In the genomic region with DNA sequence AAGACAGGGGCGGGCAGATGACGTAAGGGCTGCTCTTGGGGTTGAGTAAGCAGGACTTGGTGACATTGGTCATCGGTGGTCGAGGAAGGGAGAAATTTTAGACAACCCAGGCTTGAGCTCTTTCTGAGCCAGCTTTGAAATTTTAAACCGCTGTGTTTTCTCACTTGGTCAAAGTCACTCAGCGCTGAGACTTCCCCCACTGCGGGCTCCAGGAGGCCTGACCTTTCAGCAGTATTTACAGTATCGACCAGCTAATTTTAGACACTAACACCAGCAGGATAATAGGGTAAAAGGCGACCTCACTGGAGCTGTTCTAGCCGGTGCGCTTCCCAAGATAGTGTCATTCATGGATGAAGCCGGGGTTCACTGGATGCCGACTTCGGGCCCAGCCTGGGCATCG, we compare ENCODE assay signal across 24 cellular contexts. TPM values are rescaled to one million over a fixed set of nuclear protein-coding genes. Genes with fewer than 3 reads are reported as not detected.
"Had no signal": no experiment of that assay in that cellular context is flagged by ENCODE, and none has a peak within 500 bp of the region (broad histone marks: within the 10 kb centered on the region; RNA-seq: fewer than 3 reads in every experiment).

No MANE protein-coding gene starts in this region.

- H3K27me3 ChIP-seq: tibial artery had no signal

- H3K27ac ChIP-seq: lower lobe of right lung, tibial artery, VCaP had no signal

- H3K9me3 Mint-ChIP-seq: activated CD4-positive, alpha-beta memory T cell treated with anti-CD3 and anti-CD28 coated beads, Interleukin-2, amount 10 ng/mL, durations not matched to agents 7 days and 5 days; activated CD4-positive, alpha-beta T cell treated with anti-CD3 and anti-CD28 coated beads, Interleukin-2, amount 10 ng/mL, durations not matched to agents 24 days and 14 days; activated naive CD4-positive, alpha-beta T cell treated with anti-CD3 and anti-CD28 coated beads, Interleukin-2, amount 10 ng/mL, durations not matched to agents 7 days and 5 days; naive B cell; stimulated activated naive CD8-positive, alpha-beta T cell treated with anti-CD3 and anti-CD28 coated beads, Interleukin-15, Interleukin-2, amounts not matched to agents 100 ng/mL and 50 ng/mL, for 24 hours; T-cell; T-helper 2 cell treated with Interferon-gamma antibody and Interleukin-4, amounts not matched to agents 5 μg/mL and 100 μg/mL, for 36 hours had no signal

- H3K4me1 ChIP-seq: lower lobe of right lung, tibial artery had no signal

- H3K9me3 ChIP-seq: lower lobe of right lung, tibial artery had no signal

- H3K36me3 Mint-ChIP-seq: activated CD8-positive, alpha-beta memory T cell treated with anti-CD3 and anti-CD28 coated beads, Interleukin-2, amount 10 ng/mL, durations not matched to agents 7 days and 5 days; activated naive CD4-positive, alpha-beta T cell treated with anti-CD3 and anti-CD28 coated beads, Interleukin-2, amount 10 ng/mL, durations not matched to agents 7 days and 5 days; naive B cell; T-cell had no signal

- H3K27me3 Mint-ChIP-seq: activated CD4-positive, alpha-beta T cell treated with anti-CD3 and anti-CD28 coated beads, Interleukin-2, amount 10 ng/mL, durations not matched to agents 24 days and 14 days; activated naive CD4-positive, alpha-beta T cell treated with anti-CD3 and anti-CD28 coated beads, Interleukin-2, amount 10 ng/mL, durations not matched to agents 7 days and 5 days had no signal

- DNase-seq: activated CD4-positive, alpha-beta memory T cell treated with anti-CD3 and anti-CD28 coated beads, Interleukin-2, amount 10 ng/mL, durations not matched to agents 7 days and 5 days; activated CD4-positive, alpha-beta T cell treated with anti-CD3 and anti-CD28 coated beads, Interleukin-2, amount 10 ng/mL, durations not matched to agents 24 days and 14 days; activated CD8-positive, alpha-beta memory T cell treated with anti-CD3 and anti-CD28 coated beads, Interleukin-2, amount 10 ng/mL, durations not matched to agents 7 days and 5 days; activated effector memory CD4-positive, alpha-beta T cell treated with anti-CD3 and anti-CD28 coated beads, Interleukin-2, amount 50 U/mL, for 16 hours; activated naive CD4-positive, alpha-beta T cell treated with anti-CD3 and anti-CD28 coated beads, Interleukin-2, amount 10 ng/mL, durations not matched to agents 7 days and 5 days; activated T-cell treated with anti-CD3 and anti-CD28 coated beads for 4 hours; amygdala; dermis blood vessel endothelial cell; effector memory CD4-positive, alpha-beta T cell; foreskin melanocyte; glutamatergic neuron; hypothalamus; lower lobe of right lung; mesendoderm; naive B cell; retina; stimulated activated CD4-positive, alpha-beta T cell treated with anti-CD3 and anti-CD28 coated beads, Interleukin-12 subunit alpha, Interleukin-12 subunit beta, amount 100 ng/mL, for 4 hours; stimulated activated CD4-positive, alpha-beta T cell treated with anti-CD3 and anti-CD28 coated beads, Interleukin-4, amount 100 ng/mL, for 4 hours; T-cell had no signal

- H3K4me3 Mint-ChIP-seq: activated CD4-positive, alpha-beta memory T cell treated with anti-CD3 and anti-CD28 coated beads, Interleukin-2, amount 10 ng/mL, durations not matched to agents 7 days and 5 days; activated CD4-positive, alpha-beta T cell treated with anti-CD3 and anti-CD28 coated beads, Interleukin-2, amount 10 ng/mL, durations not matched to agents 24 days and 14 days; activated CD8-positive, alpha-beta memory T cell treated with anti-CD3 and anti-CD28 coated beads, Interleukin-2, amount 10 ng/mL, durations not matched to agents 7 days and 5 days; activated naive CD4-positive, alpha-beta T cell treated with anti-CD3 and anti-CD28 coated beads, Interleukin-2, amount 10 ng/mL, durations not matched to agents 7 days and 5 days; naive B cell; stimulated activated naive CD8-positive, alpha-beta T cell treated with anti-CD3 and anti-CD28 coated beads, Interleukin-15, Interleukin-2, amounts not matched to agents 100 ng/mL and 50 ng/mL, for 24 hours; T-cell; T-helper 2 cell treated with Interferon-gamma antibody and Interleukin-4, amounts not matched to agents 5 μg/mL and 100 μg/mL, for 36 hours had no signal

- H3K4me1 Mint-ChIP-seq: activated CD4-positive, alpha-beta memory T cell treated with anti-CD3 and anti-CD28 coated beads, Interleukin-2, amount 10 ng/mL, durations not matched to agents 7 days and 5 days; activated CD4-positive, alpha-beta T cell treated with anti-CD3 and anti-CD28 coated beads, Interleukin-2, amount 10 ng/mL, durations not matched to agents 24 days and 14 days; activated CD8-positive, alpha-beta memory T cell treated with anti-CD3 and anti-CD28 coated beads, Interleukin-2, amount 10 ng/mL, durations not matched to agents 7 days and 5 days; activated naive CD4-positive, alpha-beta T cell treated with anti-CD3 and anti-CD28 coated beads, Interleukin-2, amount 10 ng/mL, durations not matched to agents 7 days and 5 days; naive B cell; T-cell had no signal

- ATAC-seq: activated CD4-positive, CD25-positive, alpha-beta regulatory T cell treated with anti-CD3 and anti-CD28 coated beads, Interleukin-2, amount 50 U/mL, for 24 hours; activated CD8-positive, alpha-beta memory T cell treated with anti-CD3 and anti-CD28 coated beads, Interleukin-2, amount 10 ng/mL, durations not matched to agents 7 days and 5 days; lower lobe of right lung; T-cell had no signal

- H3K36me3 ChIP-seq: lower lobe of right lung, tibial artery had no signal

- H3K4me3 ChIP-seq: lower lobe of right lung, tibial artery had no signal

- H3K27ac Mint-ChIP-seq: activated CD4-positive, alpha-beta memory T cell treated with anti-CD3 and anti-CD28 coated beads, Interleukin-2, amount 10 ng/mL, durations not matched to agents 7 days and 5 days; activated CD4-positive, alpha-beta T cell treated with anti-CD3 and anti-CD28 coated beads, Interleukin-2, amount 10 ng/mL, durations not matched to agents 24 days and 14 days; activated CD8-positive, alpha-beta memory T cell treated with anti-CD3 and anti-CD28 coated beads, Interleukin-2, amount 10 ng/mL, durations not matched to agents 7 days and 5 days; activated naive CD4-positive, alpha-beta T cell treated with anti-CD3 and anti-CD28 coated beads, Interleukin-2, amount 10 ng/mL, durations not matched to agents 7 days and 5 days; stimulated activated naive CD8-positive, alpha-beta T cell treated with anti-CD3 and anti-CD28 coated beads, Interleukin-15, Interleukin-2, amounts not matched to agents 100 ng/mL and 50 ng/mL, for 24 hours; T-cell; T-helper 2 cell treated with Interferon-gamma antibody and Interleukin-4, amounts not matched to agents 5 μg/mL and 100 μg/mL, for 36 hours had no signal

RNA-seq across cellular contexts. Expression of gene WSCD1, which starts 29.7 kb away (rescaled TPM):
- total RNA-seq: activated CD4-positive, alpha-beta memory T cell treated with anti-CD3 and anti-CD28 coated beads, Interleukin-2, amount 10 ng/mL, durations not matched to agents 7 days and 5 days; activated CD4-positive, alpha-beta T cell treated with anti-CD3 and anti-CD28 coated beads, Interleukin-2, amount 10 ng/mL, durations not matched to agents 24 days and 14 days had no signal
